ENCODE assay signal across 1 cellular context in the genomic region with DNA sequence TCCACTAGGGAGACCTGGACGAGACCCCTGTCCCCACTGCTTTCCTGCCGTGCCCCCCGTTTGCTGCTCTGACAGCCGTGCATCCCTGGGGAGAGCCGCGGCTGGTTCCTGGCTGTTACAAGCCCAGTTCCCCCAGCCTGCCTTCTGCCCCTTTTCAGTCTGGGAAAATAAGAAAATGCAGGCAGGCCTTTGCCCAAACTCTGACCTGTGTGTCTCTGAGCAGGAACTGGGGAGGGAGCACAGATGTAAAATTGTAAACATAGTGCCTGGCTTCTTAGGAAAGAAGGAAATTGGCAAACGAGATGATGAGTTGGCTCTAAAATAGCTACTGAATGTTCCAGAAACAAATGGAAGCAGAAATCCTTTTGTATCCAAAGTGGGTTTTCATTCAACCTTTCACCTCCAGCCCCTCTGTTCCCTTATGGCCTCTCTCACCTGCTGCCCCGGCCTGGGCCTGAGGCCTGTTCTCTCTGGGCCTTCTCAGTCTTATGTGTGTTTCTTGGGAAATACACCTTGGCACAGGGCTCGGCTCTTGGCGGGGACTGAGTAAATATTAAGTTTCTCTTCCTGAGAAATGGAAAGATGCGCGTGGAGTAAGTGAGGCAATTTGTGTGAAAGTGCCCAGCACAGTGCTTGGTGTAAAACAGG.
TF ChIP-seq lines count a peak whose summit lies in the region.

No MANE protein-coding gene starts in this region.

TF ChIP-seq in IMR-90, 13 proteins besides CTCF, POLR2A, EP300 and RAD21:
- TF ChIP-seq, protein P1, sequence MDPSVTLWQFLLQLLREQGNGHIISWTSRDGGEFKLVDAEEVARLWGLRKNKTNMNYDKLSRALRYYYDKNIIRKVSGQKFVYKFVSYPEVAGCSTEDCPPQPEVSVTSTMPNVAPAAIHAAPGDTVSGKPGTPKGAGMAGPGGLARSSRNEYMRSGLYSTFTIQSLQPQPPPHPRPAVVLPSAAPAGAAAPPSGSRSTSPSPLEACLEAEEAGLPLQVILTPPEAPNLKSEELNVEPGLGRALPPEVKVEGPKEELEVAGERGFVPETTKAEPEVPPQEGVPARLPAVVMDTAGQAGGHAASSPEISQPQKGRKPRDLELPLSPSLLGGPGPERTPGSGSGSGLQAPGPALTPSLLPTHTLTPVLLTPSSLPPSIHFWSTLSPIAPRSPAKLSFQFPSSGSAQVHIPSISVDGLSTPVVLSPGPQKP (IDR thresholded peaks at IDR 0.05; ENCODE audit: borderline replicate concordance, low read depth, low read length), result no peak
- TF ChIP-seq FOS (IDR thresholded peaks at IDR 0.05; ENCODE audit: low read depth, low read length) (no peak), RCOR1 (IDR thresholded peaks at IDR 0.05; ENCODE audit: insufficient replicate concordance, low read length) (no peak), MAFK (IDR thresholded peaks at IDR 0.05; ENCODE audit: low read depth, low read length) (no peak)
